ENCODE assay signal across 9 cellular contexts in genomic region chr22:23240639-23241389, GRCh38.
DNase-seq lines count a peak whose midpoint lies in the region; ATAC-seq and TF ChIP-seq lines count a peak whose summit lies in the region.
"Had no signal": no experiment of that assay in that cellular context is flagged by ENCODE, and none has a peak within 500 bp of the region (broad histone marks: within the 10 kb centered on the region; RNA-seq: fewer than 3 reads in every experiment).

No MANE protein-coding gene starts in this region.

- peak; percentile 50 for DNase-seq in 8988T
- no peak for DNase-seq in GM20000 (ENCODE audit: low spot score)
- peak; percentile 48 to 56 for DNase-seq in activated CD4-positive, alpha-beta T cell treated with anti-CD3 and anti-CD28 coated beads, Interleukin-2, amount 50 U/mL, for 48 hours
- no peak for DNase-seq in NCI-H1694 (lab: John Stamatoyannopoulos, UW)
- DNase-seq in cerebellar nuclear complex (lab: John Stamatoyannopoulos, UW) = no peak
- DNase-seq: hippocampal formation had no signal

- peak; percentile 19 for TF ChIP-seq CTCF in GM20000 (IDR thresholded peaks at IDR 0.05; ENCODE audit: extremely low read depth, missing control alignments)

- no peaks in the 10 kb centered on the region for H3K27me3 ChIP-seq in iPS-20b (ENCODE audit: insufficient read depth, low read length)

- H3K27ac ChIP-seq in iPS-20b (ENCODE audit: low read length) = peak overlapping the region; percentile 93

- peaks cover 54% of the 10 kb centered on the region for H3K4me1 ChIP-seq in iPS-20b (ENCODE audit: insufficient read depth, low read length)

- no peaks in the 10 kb centered on the region for H3K36me3 ChIP-seq in iPS-20b (ENCODE audit: insufficient read depth, low read depth, low read length)

- H3K9me3 ChIP-seq in iPS-20b (ENCODE audit: insufficient read depth, low read depth, low read length) = no peaks in the 10 kb centered on the region

- no peak overlapping the region for H3K4me3 ChIP-seq in iPS-20b (ENCODE audit: low read length)

- H3K9ac ChIP-seq in iPS-20b (ENCODE audit: low read depth, low read length) = peak overlapping the region; percentile 81; the same call in 1 of the 2 replicates

- no peak for ATAC-seq in HG03378 (IDR thresholded peaks at IDR 0.05; ENCODE audit: unreplicated experiment)
- ATAC-seq in GM18519 (IDR thresholded peaks at IDR 0.05; ENCODE audit: low FRiP score, unreplicated experiment) = no peak

Comparison
In these comparisons a context has a peak if more than half of its experiments do, and no peak if none do; other contexts are left out.
1. DNase-seq: peak in 8988T (single experiment) and activated CD4-positive, alpha-beta T cell treated with anti-CD3 and anti-CD28 coated beads, Interleukin-2, amount 50 U/mL, for 48 hours (2 of 2); none in GM20000 (single experiment), NCI-H1694 (single experiment) and cerebellar nuclear complex (0 of 2).